In the genomic region with DNA sequence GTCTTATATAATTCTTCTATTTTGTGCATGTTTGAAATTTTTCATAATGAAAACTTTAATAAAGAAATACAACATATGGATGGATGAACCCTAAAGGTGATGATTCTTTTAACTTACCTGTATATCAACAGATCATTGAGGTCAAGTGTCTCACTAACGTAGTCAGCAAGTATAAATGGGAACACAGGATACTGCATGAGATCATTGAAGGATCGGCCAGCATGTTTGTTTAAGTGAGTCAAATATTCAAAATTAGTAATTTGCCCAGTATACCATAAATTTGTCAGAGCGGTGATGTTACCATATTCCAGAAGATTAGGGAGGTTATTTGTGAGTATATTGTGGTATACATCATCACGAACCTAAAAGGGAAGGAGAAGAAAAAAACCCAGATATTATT, we compare ENCODE assay signal across 29 cellular contexts.
DNase-seq lines count a peak whose midpoint lies in the region; FAIRE-seq and TF ChIP-seq lines count a peak whose summit lies in the region.
"Had no signal": no experiment of that assay in that cellular context is flagged by ENCODE, and none has a peak within 500 bp of the region (broad histone marks: within the 10 kb centered on the region; RNA-seq: fewer than 3 reads in every experiment).

No MANE protein-coding gene starts in this region.

- H3K4me3 Mint-ChIP-seq in H9 = no peak overlapping the region
- H3K4me3 Mint-ChIP-seq: activated B cell treated with CpG ODN at 0.5 μM for 24 hours; activated CD4-positive, alpha-beta T cell treated with anti-CD3 and anti-CD28 coated beads, Interleukin-2, amount 10 ng/mL, durations not matched to agents 7 days and 5 days; activated naive CD8-positive, alpha-beta T cell; CD4-positive, alpha-beta T cell; memory B cell; nephron progenitor cell; stimulated activated naive B cell treated with anti-CD40 and anti-IgM and Interleukin-4, amounts not matched to agents 10 μg/mL and 1 μg/mL and 100 μg/mL, for 72 hours; type B pancreatic cell had no signal

- H3K27me3 ChIP-seq in H9 (ENCODE audit: insufficient read depth, low read length) = no peaks in the 10 kb centered on the region
- H3K27me3 ChIP-seq: hepatocyte, ovary had no signal

- H2BK120ac ChIP-seq in H9 (ENCODE audit: low read depth, low read length, poor library complexity, severe bottlenecking) = no peak overlapping the region

- H3K4me3 ChIP-seq in astrocyte of the spinal cord (ENCODE audit: low read depth, low read length) = no peak overlapping the region
- H3K4me3 ChIP-seq: hepatocyte, ovary had no signal

- no peak overlapping the region for H3K27ac Mint-ChIP-seq in H9
- H3K27ac Mint-ChIP-seq: activated B cell treated with CpG ODN at 0.5 μM for 24 hours; activated CD4-positive, alpha-beta T cell treated with anti-CD3 and anti-CD28 coated beads, Interleukin-2, amount 10 ng/mL, durations not matched to agents 7 days and 5 days; activated naive CD8-positive, alpha-beta T cell; CD4-positive, alpha-beta T cell; memory B cell; nephron progenitor cell; stimulated activated naive B cell treated with anti-CD40 and anti-IgM and Interleukin-4, amounts not matched to agents 10 μg/mL and 1 μg/mL and 100 μg/mL, for 72 hours; type B pancreatic cell had no signal

- H3K23me2 ChIP-seq in H9 (ENCODE audit: insufficient read length, low read depth, low read length, poor library complexity, severe bottlenecking) = no peaks in the 10 kb centered on the region

- H4K8ac ChIP-seq in H9 (replicated peaks; ENCODE audit: insufficient read length, low read depth, low read length) = no peak overlapping the region

- H3K56ac ChIP-seq in H9 (ENCODE audit: insufficient read length, low read depth, low read length) = no peak overlapping the region

- no peak overlapping the region for H4K5ac ChIP-seq in H9 (ENCODE audit: insufficient read length, low read depth, low read length)

- H3K9me3 ChIP-seq in H9 (ENCODE audit: control insufficient read depth, low read depth, low read length) = no peaks in the 10 kb centered on the region
- H3K9me3 ChIP-seq: ovary had no signal

- H4K91ac ChIP-seq in H9 (ENCODE audit: insufficient read length, low read depth, low read length) = no peak overlapping the region

- WGBS in H9 (ENCODE audit: extremely low coverage, insufficient read length, low lambda C conversion rate) = no CpG with 5 or more reads among the region's 4 CpGs

- no peak overlapping the region for H3K23ac ChIP-seq in H9 (ENCODE audit: insufficient read length, low read depth, low read length)

- no peak overlapping the region for H3K14ac ChIP-seq in H9 (ENCODE audit: insufficient read depth, low read length)

- no peak overlapping the region for H2BK20ac ChIP-seq in H9 (ENCODE audit: low read depth, low read length, poor library complexity, severe bottlenecking)

- intact Hi-C loops in posterior cingulate gyrus (cut with DNase I) = no loop called here

- no peak overlapping the region for H3K18ac ChIP-seq in H9 (ENCODE audit: insufficient read length, low read depth, low read length)

- DNase-seq in EH (ENCODE audit: low read depth) (peak; percentile 42), HPDE6-E6E7 (ENCODE audit: extremely low spot score) (peak; percentile 23), astrocyte of the spinal cord (ENCODE audit: low read depth, low spot score) (peak; percentile 10), iris pigment epithelial cell (ENCODE audit: low read depth) (peak; percentile 27), H9 (no peak), RCC 7860 (ENCODE audit: low spot score) (no peak), posterior cingulate gyrus (no peak), NCI-H187 treated with DMSO at 0.1 percent for 48 hours (lab: John Stamatoyannopoulos, UW) (no peak)
- DNase-seq: activated B cell treated with CpG ODN at 0.5 μM for 24 hours; activated CD4-positive, alpha-beta T cell treated with anti-CD3 and anti-CD28 coated beads, Interleukin-2, amount 10 ng/mL, durations not matched to agents 7 days and 5 days; activated effector memory CD4-positive, alpha-beta T cell treated with Interleukin-2 at 50 U/mL for 16 hours; caudate nucleus; CD4-positive, alpha-beta T cell; left colon; MV-4-11; NCI-H146; NCI-H2107; NCI-H345; nephron progenitor cell; ovary; retina; small intestine; stimulated activated naive B cell treated with anti-CD40 and anti-IgM and Interleukin-4, amounts not matched to agents 10 μg/mL and 1 μg/mL and 100 μg/mL, for 72 hours had no signal

- H2BK15ac ChIP-seq in H9 (ENCODE audit: low read depth, low read length) = no peak overlapping the region

- no peaks in the 10 kb centered on the region for H4K20me1 ChIP-seq in H9 (ENCODE audit: control insufficient read depth, insufficient read depth, insufficient read length)

- H3K36me3 Mint-ChIP-seq in H9 (ENCODE audit: insufficient read depth in 1 of 3, low read depth in 3 of 3) = no peaks in the 10 kb centered on the region

- H3K9ac ChIP-seq in H9 (ENCODE audit: extremely low read depth, insufficient read length, low read length) = no peak overlapping the region
- H3K9ac ChIP-seq: KMS-11 had no signal

- H2BK5ac ChIP-seq in H9 (ENCODE audit: insufficient read length, low read length) = no peak overlapping the region

- H3T11ph ChIP-seq in H9 (ENCODE audit: low read length) = no peak overlapping the region

- H2AK5ac ChIP-seq in H9 (ENCODE audit: insufficient read length, low read length) = no peak overlapping the region

- H2BK12ac ChIP-seq in H9 (ENCODE audit: insufficient read length, low read depth, low read length) = no peak overlapping the region

- in situ Hi-C loops in astrocyte of the spinal cord (cut with HindIII; ENCODE audit: low sequenced_read_pairs) = no loop called here

- no peak for TF ChIP-seq CTCF in astrocyte of the spinal cord (IDR thresholded peaks at IDR 0.05; ENCODE audit: low read depth, low read length)
- TF ChIP-seq CTCF in H9 (conservative IDR thresholded peaks at IDR 0.05) = no peak

- no peaks in the 10 kb centered on the region for H3K9me3 Mint-ChIP-seq in H9
- H3K9me3 Mint-ChIP-seq: activated B cell treated with CpG ODN at 0.5 μM for 24 hours; activated CD4-positive, alpha-beta T cell treated with anti-CD3 and anti-CD28 coated beads, Interleukin-2, amount 10 ng/mL, durations not matched to agents 7 days and 5 days; CD4-positive, alpha-beta T cell; memory B cell; nephron progenitor cell; stimulated activated naive B cell treated with anti-CD40 and anti-IgM and Interleukin-4, amounts not matched to agents 10 μg/mL and 1 μg/mL and 100 μg/mL, for 72 hours; type B pancreatic cell had no signal

- no peaks in the 10 kb centered on the region for H3K79me1 ChIP-seq in H9 (ENCODE audit: insufficient read depth, low read depth, low read length, poor library complexity, severe bottlenecking)

- no peak overlapping the region for H3K4me2 ChIP-seq in H9 (ENCODE audit: insufficient read depth, insufficient read length, low read length)
- H3K4me2 ChIP-seq: hepatocyte, KMS-11 had no signal

- H3K4me1 Mint-ChIP-seq in H9 = peaks cover 0 to 2% of the 10 kb centered on the region in 2 experiments; a peak in 1 of 4 replicates
- H3K4me1 Mint-ChIP-seq: activated B cell treated with CpG ODN at 0.5 μM for 24 hours; activated CD4-positive, alpha-beta T cell treated with anti-CD3 and anti-CD28 coated beads, Interleukin-2, amount 10 ng/mL, durations not matched to agents 7 days and 5 days; memory B cell; nephron progenitor cell; stimulated activated naive B cell treated with anti-CD40 and anti-IgM and Interleukin-4, amounts not matched to agents 10 μg/mL and 1 μg/mL and 100 μg/mL, for 72 hours had no signal

- no peak overlapping the region for H3K27ac ChIP-seq in H9 (ENCODE audit: insufficient read length, low read depth, low read length)
- H3K27ac ChIP-seq: hepatocyte, KMS-11, ovary had no signal

- no peaks in the 10 kb centered on the region for H3K79me2 ChIP-seq in H9 (ENCODE audit: insufficient read depth, low read length)
- H3K79me2 ChIP-seq: hepatocyte had no signal

- no peak overlapping the region for H3K4ac ChIP-seq in H9 (ENCODE audit: low read depth, low read length)

- no peaks in the 10 kb centered on the region for H3K27me3 Mint-ChIP-seq in H9 (ENCODE audit: low read depth)
- H3K27me3 Mint-ChIP-seq: activated B cell treated with CpG ODN at 0.5 μM for 24 hours; activated CD4-positive, alpha-beta T cell treated with anti-CD3 and anti-CD28 coated beads, Interleukin-2, amount 10 ng/mL, durations not matched to agents 7 days and 5 days; activated naive CD8-positive, alpha-beta T cell; CD4-positive, alpha-beta T cell; memory B cell; stimulated activated naive B cell treated with anti-CD40 and anti-IgM and Interleukin-4, amounts not matched to agents 10 μg/mL and 1 μg/mL and 100 μg/mL, for 72 hours; type B pancreatic cell had no signal

- H3K4me1 ChIP-seq in H9 (ENCODE audit: insufficient read depth, low read length) = no peaks in the 10 kb centered on the region

- no peak for FAIRE-seq in RCC 7860 (lab: Jason Lieb, UNC)
- FAIRE-seq: GM12892 had no signal

- H2AFZ ChIP-seq in H9 (ENCODE audit: low read length) = no peak overlapping the region
- H2AFZ ChIP-seq: hepatocyte had no signal

Comparison
In these comparisons a context has a peak if more than half of its experiments do, and no peak if none do; other contexts are left out.
1. DNase-seq: peak in EH (single experiment), HPDE6-E6E7 (single experiment), astrocyte of the spinal cord (single experiment) and iris pigment epithelial cell (single experiment); none in H9 (single experiment), RCC 7860 (single experiment), posterior cingulate gyrus (0 of 10) and NCI-H187 treated with DMSO at 0.1 percent for 48 hours (single experiment).